ENCODE assay signal across 9 cellular contexts in the genomic region with DNA sequence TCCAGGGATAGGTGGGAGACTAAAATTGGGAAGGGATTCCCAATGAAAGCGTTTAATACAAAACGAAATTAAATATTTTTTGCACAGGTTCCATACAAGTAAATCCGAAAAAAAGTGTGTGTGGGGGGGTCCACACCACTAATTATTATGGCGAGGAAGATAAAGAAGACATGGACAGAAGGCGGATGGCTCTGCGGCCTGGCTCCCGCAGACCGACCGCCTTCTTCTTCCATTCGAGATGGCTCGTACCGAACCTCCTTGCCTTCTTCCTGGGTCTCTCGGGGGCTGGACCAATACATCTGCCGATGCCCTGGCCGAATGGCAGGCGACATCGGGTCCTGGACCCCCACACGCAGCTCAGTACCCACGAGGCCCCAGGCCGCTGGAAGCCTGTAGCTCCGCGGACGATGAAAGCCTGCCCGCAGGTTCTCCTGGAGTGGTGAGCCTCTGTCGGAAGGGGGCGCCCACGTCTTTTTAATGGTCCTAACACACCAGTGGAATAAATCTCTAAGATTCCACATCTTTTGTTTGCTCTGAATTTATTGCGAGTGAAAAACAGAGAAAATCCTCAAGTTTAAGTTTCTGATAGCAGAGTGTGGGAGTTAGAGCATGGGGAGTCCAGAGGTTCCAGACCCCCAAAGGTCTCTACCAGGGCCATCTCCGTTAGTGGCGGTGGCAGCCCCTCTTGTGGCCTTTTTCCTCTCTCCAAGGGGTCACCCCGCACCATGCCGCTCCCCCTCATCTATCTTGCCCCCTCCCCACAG. TPM values are rescaled to one million over a fixed set of nuclear protein-coding genes. Genes with fewer than 3 reads are reported as not detected.
A peak's percentile ranks its signal among the peaks of the same experiment; 100 is the strongest.
DNase-seq lines count a peak whose midpoint lies in the region; ATAC-seq and TF ChIP-seq lines count a peak whose summit lies in the region.
"Had no signal": no experiment of that assay in that cellular context is flagged by ENCODE, and none has a peak within 500 bp of the region (broad histone marks: within the 10 kb centered on the region; RNA-seq: fewer than 3 reads in every experiment).

No MANE protein-coding gene starts in this region.

- peaks cover 26% of the 10 kb centered on the region for H3K4me1 ChIP-seq in Caco-2
- no peaks in the 10 kb centered on the region for H3K4me1 ChIP-seq in RWPE2 (ENCODE audit: insufficient read depth, poor library complexity, severe bottlenecking)
- H3K4me1 ChIP-seq in suprapubic skin: peaks cover 43% of the 10 kb centered on the region

- H3K27me3 ChIP-seq in Caco-2 (replicated peaks; ENCODE audit: control insufficient read depth, insufficient read depth, low read length) (no peaks in the 10 kb centered on the region), RWPE2 (ENCODE audit: insufficient read depth, poor library complexity, severe bottlenecking) (peaks cover 99% of the 10 kb centered on the region), suprapubic skin (peaks cover 100% of the 10 kb centered on the region)

- H3K4me3 Mint-ChIP-seq in Caco-2 (ENCODE audit: unreplicated experiment): no peak overlapping the region
- peak overlapping the region; percentile 46 to 86 (median 82) for H3K4me3 Mint-ChIP-seq in IgD-negative memory B cell
- no peak overlapping the region for H3K4me3 Mint-ChIP-seq in activated T-helper 2 cell treated with anti-CD3 and anti-CD28 coated beads, Interferon-gamma antibody, Interleukin-2, Interleukin-4, amounts not matched to agents 10 μg/mL and 5 μg/mL and 100 μg/mL, durations not matched to agents 14 hours and 24 hours and 36 hours (ENCODE audit: low read depth)
- peak overlapping the region; percentile 34 for H3K4me3 Mint-ChIP-seq in osteocyte (ENCODE audit: unreplicated experiment)

- TF ChIP-seq CTCF in Caco-2 (IDR thresholded peaks at IDR 0.05; ENCODE audit: insufficient read depth in 1 of 2, low read depth in 1 of 2, low read length in 1 of 2, severe bottlenecking in 1 of 2, unreplicated experiment in 1 of 2) (peak; percentile 97 to 98), RWPE2 (IDR thresholded peaks at IDR 0.05; ENCODE audit: poor library complexity, severe bottlenecking) (peak; percentile 86), foreskin fibroblast (IDR thresholded peaks at IDR 0.05; ENCODE audit: low read depth, low read length) (peak; percentile 78), osteocyte (IDR thresholded peaks at IDR 0.05) (peak; percentile 75), suprapubic skin (IDR thresholded peaks at IDR 0.05) (peak; percentile 51 to 63)

- POLR2A ChIA-PET in Caco-2 (lab: Charles Lee): interaction anchor here (0.6 to 1.0 kb wide), 2 partner anchors 168 to 676 kb away, joined by 3 read pairs; a partner anchor contains a TSS

- H3K4me1 Mint-ChIP-seq in Caco-2 (ENCODE audit: low read depth, unreplicated experiment): peaks cover 2% of the 10 kb centered on the region
- H3K4me1 Mint-ChIP-seq in IgD-negative memory B cell: peaks cover 6 to 20% (median 15%) of the 10 kb centered on the region in 3 donors
- H3K4me1 Mint-ChIP-seq in activated T-helper 2 cell treated with anti-CD3 and anti-CD28 coated beads, Interferon-gamma antibody, Interleukin-2, Interleukin-4, amounts not matched to agents 10 μg/mL and 5 μg/mL and 100 μg/mL, durations not matched to agents 14 hours and 24 hours and 36 hours (ENCODE audit: low read depth): peaks cover 12% of the 10 kb centered on the region
- H3K4me1 Mint-ChIP-seq in osteocyte (ENCODE audit: unreplicated experiment): peaks cover 30% of the 10 kb centered on the region

- 9% methylated on average over 32 of the region's 32 CpGs for WGBS in suprapubic skin

- no peaks in the 10 kb centered on the region for H3K9me3 Mint-ChIP-seq in Caco-2 (ENCODE audit: unreplicated experiment)
- H3K9me3 Mint-ChIP-seq in IgD-negative memory B cell: peaks cover 0 to 8% (median 8%) of the 10 kb centered on the region in 3 donors
- H3K9me3 Mint-ChIP-seq in activated T-helper 2 cell treated with anti-CD3 and anti-CD28 coated beads, Interferon-gamma antibody, Interleukin-2, Interleukin-4, amounts not matched to agents 10 μg/mL and 5 μg/mL and 100 μg/mL, durations not matched to agents 14 hours and 24 hours and 36 hours: no peaks in the 10 kb centered on the region
- no peaks in the 10 kb centered on the region for H3K9me3 Mint-ChIP-seq in osteocyte (ENCODE audit: unreplicated experiment)

- no TSS peak for BruUV-seq in Caco-2 (replicated peaks; lab: Mats Ljungman, UMichigan)

- H3K4me3 ChIP-seq in Caco-2 (ENCODE audit: low read depth, low read length): no peak overlapping the region
- H3K4me3 ChIP-seq in RWPE2 (ENCODE audit: severe bottlenecking): no peak overlapping the region
- no peak overlapping the region for H3K4me3 ChIP-seq in foreskin fibroblast (ENCODE audit: low read depth in 1 of 2, low read length in 2 of 2)
- peak overlapping the region; percentile 2 for H3K4me3 ChIP-seq in suprapubic skin

- H3K36me3 ChIP-seq in Caco-2 (ENCODE audit: control insufficient read depth, insufficient read depth, low read length) (no peaks in the 10 kb centered on the region), RWPE2 (ENCODE audit: low read depth) (no peaks in the 10 kb centered on the region), suprapubic skin (no peaks in the 10 kb centered on the region)

- no peaks in the 10 kb centered on the region for H3K27me3 Mint-ChIP-seq in Caco-2 (ENCODE audit: insufficient read depth, unreplicated experiment)
- peaks cover 87% of the 10 kb centered on the region for H3K27me3 Mint-ChIP-seq in IgD-negative memory B cell
- H3K27me3 Mint-ChIP-seq in activated T-helper 2 cell treated with anti-CD3 and anti-CD28 coated beads, Interferon-gamma antibody, Interleukin-2, Interleukin-4, amounts not matched to agents 10 μg/mL and 5 μg/mL and 100 μg/mL, durations not matched to agents 14 hours and 24 hours and 36 hours (ENCODE audit: low read depth): peaks cover 89% of the 10 kb centered on the region
- peaks cover 97% of the 10 kb centered on the region for H3K27me3 Mint-ChIP-seq in osteocyte (ENCODE audit: unreplicated experiment)

- ATAC-seq in RWPE2 (ENCODE audit: low read depth) (peak; percentile 78), HG03354 (IDR thresholded peaks at IDR 0.05; ENCODE audit: poor library complexity, severe bottlenecking, unreplicated experiment) (no peak)

- no peak for TF ChIP-seq EP300 in suprapubic skin (IDR thresholded peaks at IDR 0.05)

- no peaks in the 10 kb centered on the region for H3K9me3 ChIP-seq in Caco-2
- no peaks in the 10 kb centered on the region for H3K9me3 ChIP-seq in RWPE2 (ENCODE audit: severe bottlenecking)
- H3K9me3 ChIP-seq in suprapubic skin: no peaks in the 10 kb centered on the region

- no peak for TF ChIP-seq POLR2A in suprapubic skin (IDR thresholded peaks at IDR 0.05)

- H3K27ac ChIP-seq in RWPE2 (ENCODE audit: poor library complexity, severe bottlenecking) (no peak overlapping the region), suprapubic skin (no peak overlapping the region)

- CTCF ChIA-PET in Caco-2 (lab: Charles Lee): interaction anchor here (0.5 to 7.4 kb wide), 45 partner anchors 9 to 582 kb away, joined by 3 to 163 read pairs (median 4); a partner anchor contains a TSS

- H3K27ac Mint-ChIP-seq in Caco-2 (ENCODE audit: unreplicated experiment) (no peak overlapping the region), IgD-negative memory B cell (peak overlapping the region; percentile 89 to 92 (median 90)), osteocyte (ENCODE audit: unreplicated experiment) (no peak overlapping the region)
- no peak overlapping the region for H3K27ac Mint-ChIP-seq in activated T-helper 2 cell treated with anti-CD3 and anti-CD28 coated beads, Interferon-gamma antibody, Interleukin-2, Interleukin-4, amounts not matched to agents 10 μg/mL and 5 μg/mL and 100 μg/mL, durations not matched to agents 14 hours and 24 hours and 36 hours

- DNase-seq in Caco-2 (peak; percentile 91 to 94), RWPE2 (ENCODE audit: low spot score) (peak; percentile 82), foreskin fibroblast (peak; percentile 67 to 87), osteocyte (ENCODE audit: extremely low spot score, unreplicated experiment) (no peak), suprapubic skin (ENCODE audit: low spot score in 2 of 2) (peak; percentile 88 to 94)
- DNase-seq in activated T-helper 2 cell treated with anti-CD3 and anti-CD28 coated beads, Interferon-gamma antibody, Interleukin-2, Interleukin-4, amounts not matched to agents 10 μg/mL and 5 μg/mL and 100 μg/mL, durations not matched to agents 14 hours and 24 hours and 36 hours (ENCODE audit: low spot score): peak; percentile 68

- intact Hi-C loops in Caco-2 (cut with micrococcal nuclease; ENCODE audit: unreplicated experiment): loop anchor here (1.0 to 2.0 kb wide), 3 partner anchors 54 to 154 kb away; no protein-coding TSS in a partner anchor
- intact Hi-C loops in activated T-helper 2 cell treated with anti-CD3 and anti-CD28 coated beads, Interferon-gamma antibody, Interleukin-2, Interleukin-4, amounts not matched to agents 10 μg/mL and 5 μg/mL and 100 μg/mL, durations not matched to agents 14 hours and 24 hours and 36 hours (cut with micrococcal nuclease): loop anchor here (1.0 to 5.0 kb wide), 4 partner anchors 25 to 1243 kb away; a partner anchor contains a TSS

- H3K36me3 Mint-ChIP-seq in Caco-2 (ENCODE audit: insufficient read depth, unreplicated experiment): peaks cover 4% of the 10 kb centered on the region
- no peaks in the 10 kb centered on the region for H3K36me3 Mint-ChIP-seq in IgD-negative memory B cell
- no peaks in the 10 kb centered on the region for H3K36me3 Mint-ChIP-seq in activated T-helper 2 cell treated with anti-CD3 and anti-CD28 coated beads, Interferon-gamma antibody, Interleukin-2, Interleukin-4, amounts not matched to agents 10 μg/mL and 5 μg/mL and 100 μg/mL, durations not matched to agents 14 hours and 24 hours and 36 hours (ENCODE audit: low read depth)
- H3K36me3 Mint-ChIP-seq in osteocyte (ENCODE audit: unreplicated experiment): no peaks in the 10 kb centered on the region

RNA-seq across cellular contexts. Expression of a gene that starts 1.4 kb away (rescaled TPM):
- not detected in 2 replicates for total RNA-seq in Caco-2 (2022)
- polyA plus RNA-seq in IgD-negative memory B cell: not detected
- not detected in 2 replicates for total RNA-seq in activated T-helper 2 cell treated with anti-CD3 and anti-CD28 coated beads, Interferon-gamma antibody, Interleukin-2, Interleukin-4, amounts not matched to agents 10 μg/mL and 5 μg/mL and 100 μg/mL, durations not matched to agents 14 hours and 24 hours and 36 hours
- not detected in 2 replicates for total RNA-seq in osteocyte
- not detected for total RNA-seq in suprapubic skin
- total RNA-seq: T-helper 1 cell treated with Interleukin-12 subunit alpha and Interleukin-12 subunit beta and Interleukin-4 antibody, amounts not matched to agents 30 ng/mL and 1 ng/mL, for 36 hours had no signal

RNA-seq across cellular contexts. Expression of a gene that starts 2.1 kb away (rescaled TPM):
- total RNA-seq in Caco-2 (2022) (not detected in 2 replicates), osteocyte (not detected in 2 replicates), suprapubic skin (not detected)
- not detected for polyA plus RNA-seq in IgD-negative memory B cell
- not detected in 2 replicates for total RNA-seq in activated T-helper 2 cell treated with anti-CD3 and anti-CD28 coated beads, Interferon-gamma antibody, Interleukin-2, Interleukin-4, amounts not matched to agents 10 μg/mL and 5 μg/mL and 100 μg/mL, durations not matched to agents 14 hours and 24 hours and 36 hours
- total RNA-seq: T-helper 1 cell treated with Interleukin-12 subunit alpha and Interleukin-12 subunit beta and Interleukin-4 antibody, amounts not matched to agents 30 ng/mL and 1 ng/mL, for 36 hours had no signal

RNA-seq across cellular contexts. Expression of a gene that starts 4.1 kb away (rescaled TPM):
- 4.3 and 5.5 TPM in 2 replicates for total RNA-seq in Caco-2 (2022)
- not detected for polyA plus RNA-seq in IgD-negative memory B cell
- total RNA-seq in activated T-helper 2 cell treated with anti-CD3 and anti-CD28 coated beads, Interferon-gamma antibody, Interleukin-2, Interleukin-4, amounts not matched to agents 10 μg/mL and 5 μg/mL and 100 μg/mL, durations not matched to agents 14 hours and 24 hours and 36 hours: not detected in 2 replicates
- total RNA-seq in osteocyte: not detected in 2 replicates
- not detected for total RNA-seq in suprapubic skin
- total RNA-seq: T-helper 1 cell treated with Interleukin-12 subunit alpha and Interleukin-12 subunit beta and Interleukin-4 antibody, amounts not matched to agents 30 ng/mL and 1 ng/mL, for 36 hours had no signal

Comparison
In these comparisons a context has a peak if more than half of its experiments do, and no peak if none do; other contexts are left out.
1. H3K27ac Mint-ChIP-seq: peak in IgD-negative memory B cell (3 of 3); none in Caco-2 (single experiment), activated T-helper 2 cell treated with anti-CD3 and anti-CD28 coated beads, Interferon-gamma antibody, Interleukin-2, Interleukin-4, amounts not matched to agents 10 μg/mL and 5 μg/mL and 100 μg/mL, durations not matched to agents 14 hours and 24 hours and 36 hours (single experiment) and osteocyte (single experiment).
2. H3K4me3 Mint-ChIP-seq: peak in IgD-negative memory B cell (4 of 4) and osteocyte (single experiment); none in Caco-2 (single experiment) and activated T-helper 2 cell treated with anti-CD3 and anti-CD28 coated beads, Interferon-gamma antibody, Interleukin-2, Interleukin-4, amounts not matched to agents 10 μg/mL and 5 μg/mL and 100 μg/mL, durations not matched to agents 14 hours and 24 hours and 36 hours (single experiment).
3. Peak in every context shown above with its lines, with median percentiles within 50 percentile points of each other: CTCF ChIP-seq.